ENCODE assay signal across 1 cellular context in the genomic region with DNA sequence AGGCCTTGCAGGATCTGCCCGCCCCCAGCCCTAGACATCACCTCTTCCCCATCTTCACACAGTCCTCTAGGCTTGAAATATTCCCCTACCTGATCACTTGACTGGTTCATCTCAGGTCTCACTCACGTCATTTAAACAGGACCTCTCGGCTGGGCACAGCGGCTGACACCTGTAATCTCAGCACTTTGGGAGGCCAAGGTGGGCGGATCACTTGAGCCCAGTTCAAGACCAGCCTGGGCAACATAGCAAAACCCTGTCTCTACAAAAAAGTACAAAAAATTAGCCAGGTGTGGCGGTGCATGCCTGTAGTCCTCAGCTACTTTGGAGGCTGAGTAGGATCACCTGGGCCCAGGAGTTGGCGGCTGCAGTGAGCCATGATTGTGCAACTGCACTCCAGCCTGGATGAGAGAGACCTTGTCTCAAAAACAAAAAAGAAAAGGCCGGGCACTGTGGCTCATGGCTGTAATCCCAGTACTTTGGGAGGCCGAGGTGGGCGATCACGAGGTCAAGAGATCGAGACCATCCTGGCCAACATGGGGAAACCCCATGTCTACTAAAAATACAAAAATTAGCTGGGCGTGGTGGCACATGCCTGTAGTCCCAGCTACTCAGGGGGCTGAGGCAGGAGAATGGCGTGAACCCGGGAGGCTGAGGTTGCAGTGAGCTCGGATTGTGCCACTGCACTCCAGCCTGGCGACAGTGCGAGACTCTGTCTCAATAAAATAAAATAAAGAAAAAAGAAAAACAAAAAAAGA.
A peak's percentile ranks its signal among the peaks of the same experiment; 100 is the strongest.
TF ChIP-seq lines count a peak whose summit lies in the region.

No MANE protein-coding gene starts in this region.

TF ChIP-seq in IMR-90, 13 proteins besides CTCF, POLR2A, EP300 and RAD21:
- TF ChIP-seq CEBPB (IDR thresholded peaks at IDR 0.05; ENCODE audit: low read depth, low read length) = 0 out of 2 replicates have a peak, but pooled peaks have one; percentile 21
TF ChIP-seq in IMR-90: peak in this region for 1; not testable (repeated sequence) for 12.
